2 cellular contexts compared by ENCODE assay signal in genomic region chr13:75641026-75641425, GRCh38.
TF ChIP-seq lines count a peak whose summit lies in the region.

No MANE protein-coding gene starts in this region.

TF ChIP-seq in IMR-90, 13 proteins besides CTCF, POLR2A, EP300 and RAD21:
- no peak for TF ChIP-seq RFX5 (IDR thresholded peaks at IDR 0.05; ENCODE audit: low read depth, low read length)

TF ChIP-seq in H1, 55 proteins besides CTCF, POLR2A, EP300 and RAD21:
- TF ChIP-seq POLR2AphosphoS5 (IDR thresholded peaks at IDR 0.05; ENCODE audit: low read depth, low read length) (no peak), TEAD4 (IDR thresholded peaks at IDR 0.05; ENCODE audit: low read depth, low read length) (no peak), TBP (IDR thresholded peaks at IDR 0.05; ENCODE audit: low read depth, low read length) (no peak), TAF7 (optimal IDR thresholded peaks at IDR 0.05; ENCODE audit: borderline replicate concordance, low read depth, low read length) (no peak), BRCA1 (IDR thresholded peaks at IDR 0.05; ENCODE audit: low read depth, low read length) (no peak), CTBP2 (IDR thresholded peaks at IDR 0.05; ENCODE audit: borderline replicate concordance, insufficient read depth, insufficient read length, low read length) (no peak), ATF3 (IDR thresholded peaks at IDR 0.05; ENCODE audit: insufficient read depth, low read depth, low read length) (no peak)
TF ChIP-seq in H1: peak in this region for 0.
